ENCODE assay signal across 14 cellular contexts in genomic region chr11:134385774-134386565, GRCh38. TPM values are rescaled to one million over a fixed set of nuclear protein-coding genes. Genes with fewer than 3 reads are reported as not detected.
DNase-seq lines count a peak whose midpoint lies in the region; ATAC-seq, FAIRE-seq and TF ChIP-seq lines count a peak whose summit lies in the region.
"Had no signal": no experiment of that assay in that cellular context is flagged by ENCODE, and none has a peak within 500 bp of the region (broad histone marks: within the 10 kb centered on the region; RNA-seq: fewer than 3 reads in every experiment).

No MANE protein-coding gene starts in this region.

- under 1% methylated on average over 20 of the region's 20 CpGs for whole genome bisulfite sequencing in K562 (ENCODE audit: insufficient coverage, low coverage, missing lambda C conversion rate)

- no peak for TF ChIP-seq EP300 in K562 (IDR thresholded peaks at IDR 0.05; ENCODE audit: low read length)

- H2AFZ ChIP-seq in Loucy (ENCODE audit: low read length) = no peak overlapping the region
- no peak overlapping the region for H2AFZ ChIP-seq in K562 (ENCODE audit: low read depth, low read length)

- H4K20me1 ChIP-seq in Loucy (ENCODE audit: insufficient read depth, low read length, poor library complexity, severe bottlenecking) (no peaks in the 10 kb centered on the region), K562 (replicated peaks; ENCODE audit: control insufficient read depth, insufficient read depth, low read length) (peaks cover 8% of the 10 kb centered on the region; the same call in 1 of the 2 replicates)

- H3K9me3 Mint-ChIP-seq in HFFc6 = peaks cover 68% of the 10 kb centered on the region
- H3K9me3 Mint-ChIP-seq: activated naive CD4-positive, alpha-beta T cell treated with anti-CD3 and anti-CD28 coated beads, Interleukin-2, amount 50 U/mL, for 72 hours had no signal

- H3K4me3 ChIP-seq in Loucy (ENCODE audit: low read length, poor library complexity, severe bottlenecking) (no peak overlapping the region), K562 (no peak overlapping the region)
- H3K4me3 ChIP-seq: left lung had no signal

- POLR2A ChIA-PET in K562 (lab: Yijun Ruan, JAX) = no interaction called here

- H3K27me3 ChIP-seq in Loucy (ENCODE audit: insufficient read depth, low read length, poor library complexity, severe bottlenecking) (no peaks in the 10 kb centered on the region), K562 (ENCODE audit: control insufficient read depth in 2 of 2, insufficient read depth in 2 of 2, low read length in 2 of 2) (peaks cover 30 to 83% of the 10 kb centered on the region in 2 experiments)

- no peak overlapping the region for H3K9ac ChIP-seq in Loucy (ENCODE audit: low read depth, low read length, poor library complexity, severe bottlenecking)
- no peak overlapping the region for H3K9ac ChIP-seq in K562 (ENCODE audit: insufficient read depth in 1 of 2, low read depth in 2 of 2, low read length in 2 of 2)

- H3F3A ChIP-seq in Loucy (ENCODE audit: low read depth) = no peaks in the 10 kb centered on the region

- no peak overlapping the region for H3K27ac Mint-ChIP-seq in HFFc6
- H3K27ac Mint-ChIP-seq: activated naive CD4-positive, alpha-beta T cell treated with anti-CD3 and anti-CD28 coated beads, Interleukin-2, amount 50 U/mL, for 72 hours had no signal

- peaks cover 6% of the 10 kb centered on the region for H3K9me1 ChIP-seq in K562 (ENCODE audit: control insufficient read depth, insufficient read depth, low read length)

- no peaks in the 10 kb centered on the region for H3K9me2 ChIP-seq in Loucy (replicated peaks; ENCODE audit: low read depth, low read length)

- no peak for ATAC-seq in K562
- ATAC-seq in GM19397 (IDR thresholded peaks at IDR 0.05; ENCODE audit: unreplicated experiment) = no peak
- ATAC-seq in esophagus mucosa = no peak
- ATAC-seq: activated naive CD4-positive, alpha-beta T cell treated with anti-CD3 and anti-CD28 coated beads, Interleukin-2, amount 50 U/mL, for 72 hours; left lung had no signal

- FAIRE-seq in K562 (lab: Jason Lieb, UNC) = no peak

- no peak for TF ChIP-seq POLR2A in K562 (conservative IDR thresholded peaks at IDR 0.05)

- 0 out of 2 replicates have a peak, but pooled peaks cover 5% of the 10 kb centered on the region for H3K36me3 Mint-ChIP-seq in HFFc6 (ENCODE audit: low read depth)
- H3K36me3 Mint-ChIP-seq: activated naive CD4-positive, alpha-beta T cell treated with anti-CD3 and anti-CD28 coated beads, Interleukin-2, amount 50 U/mL, for 72 hours had no signal

- H3K4me2 ChIP-seq in Loucy (ENCODE audit: low read depth, low read length, poor library complexity, severe bottlenecking) = peak overlapping the region; percentile 47
- H3K4me2 ChIP-seq in K562 (ENCODE audit: insufficient read depth, low read length) = no peak overlapping the region

- peaks cover 19% of the 10 kb centered on the region for H3K4me1 ChIP-seq in Loucy (ENCODE audit: insufficient read depth, low read length, poor library complexity, severe bottlenecking)
- no peaks in the 10 kb centered on the region for H3K4me1 ChIP-seq in K562 (replicated peaks in 1 of 2; ENCODE audit: control insufficient read depth in 2 of 2, insufficient read depth in 2 of 2, low read length in 2 of 2)
- H3K4me1 ChIP-seq: left lung had no signal

- H3K4me1 Mint-ChIP-seq in HFFc6 (ENCODE audit: low read depth) = no peaks in the 10 kb centered on the region

- H3K27me3 Mint-ChIP-seq in HFFc6 (ENCODE audit: insufficient read depth) = peaks cover 4% of the 10 kb centered on the region

- BruUV-seq in K562 (replicated peaks; lab: Mats Ljungman, UMichigan) = no TSS peak

- H3K9me3 ChIP-seq in Loucy (ENCODE audit: insufficient read depth, low read depth, low read length) (no peaks in the 10 kb centered on the region; the same call in 1 of the 2 replicates), K562 (replicated peaks; ENCODE audit: control insufficient read depth, insufficient read depth, low read depth, low read length) (no peaks in the 10 kb centered on the region)
- H3K9me3 ChIP-seq: left lung had no signal

- no peak for TF ChIP-seq RAD21 in K562 (CRISPR knock-in tag; conservative IDR thresholded peaks at IDR 0.05 in 1 of 2, IDR thresholded peaks at IDR 0.05 in 1 of 2)

- intact Hi-C loops in K562 (cut with micrococcal nuclease) = no loop called here

- H3K36me3 ChIP-seq in Loucy (ENCODE audit: insufficient read depth, low read length) (no peaks in the 10 kb centered on the region), K562 (ENCODE audit: control insufficient read depth, insufficient read depth, low read length) (no peaks in the 10 kb centered on the region)
- H3K36me3 ChIP-seq: left lung had no signal

- DNase-seq in Ammon's horn (ENCODE audit: low spot score) (peak; percentile 86), NCI-H2227 (lab: John Stamatoyannopoulos, UW; ENCODE audit: unreplicated experiment) (peak; percentile 71), K562 (ENCODE audit: extremely low read depth in 1 of 4, low spot score in 3 of 4) (no peak), HFFc6 (no peak), EL (no peak)
- DNase-seq: NCI-H1048; stimulated activated CD4-positive, alpha-beta T cell treated with anti-CD3 and anti-CD28 coated beads, Interleukin-2, amount 100 ng/mL, for 48 hours had no signal

- H3K4me3 Mint-ChIP-seq in HFFc6 = no peak overlapping the region

- H3K79me2 ChIP-seq in Loucy (ENCODE audit: insufficient read depth, low read length) = no peaks in the 10 kb centered on the region
- H3K79me2 ChIP-seq in K562 (ENCODE audit: control insufficient read depth, insufficient read depth, low read length) = no peaks in the 10 kb centered on the region

- TF ChIP-seq CTCF in Loucy (conservative IDR thresholded peaks at IDR 0.05; ENCODE audit: low read length) (no peak), K562 (IDR thresholded peaks at IDR 0.05 in 2 of 3, conservative IDR thresholded peaks at IDR 0.05 in 1 of 3; ENCODE audit: insufficient read depth in 2 of 3, low read depth in 1 of 3, low read length in 3 of 3) (no peak), HFFc6 (IDR thresholded peaks at IDR 0.05) (no peak)

- CTCF ChIA-PET in K562 (lab: Yijun Ruan, JAX; ENCODE audit: low intra/inter-chr PET ratio) = no interaction called here

- H3K27ac ChIP-seq in K562 (ENCODE audit: extremely low read depth, low read depth, low read length) = no peak overlapping the region
- H3K27ac ChIP-seq: left lung had no signal

- in situ Hi-C loops in K562 (cut with MboI) = no loop called here

TF ChIP-seq in K562, 482 proteins besides CTCF, POLR2A, EP300 and RAD21:
- TF ChIP-seq ETV1 (tag; conservative IDR thresholded peaks at IDR 0.05; ENCODE audit: low read depth) (no peak), NFIC (IDR thresholded peaks at IDR 0.05) (peak; percentile 53)

RNA-seq across cellular contexts. Expression of gene B3GAT1, which starts 26.1 kb away (rescaled TPM):
- 0.19 and 0.28 TPM in 2 replicates for total RNA-seq in K562 (2011; cell fraction: chromatin; rRNA removed; ENCODE audit: low replicate concordance)
- total RNA-seq in K562 (2011; cell fraction: nucleolus; rRNA removed) = 0.17 and 0.26 TPM in 2 replicates
- 0.31 and 0.44 TPM in 2 replicates for total RNA-seq in K562 (2011; cell fraction: nucleoplasm; rRNA removed)
- total RNA-seq in K562 (2014; rRNA removed) (0.18 and 0.45 TPM in 2 replicates), K562 (2014; rRNA removed; fragmentation: Illumina TruSeq; extraction: Trizol) (0.04 and 0.13 TPM in 2 replicates), K562 (2015; rRNA removed; fragmentation: Illumina TruSeq; extraction: Trizol) (0.11 and 0.15 TPM in 2 replicates), K562 (2021) (0.42 and 0.53 TPM in 2 replicates), esophagus mucosa (0.08 TPM)
- polyA plus RNA-seq in K562 (2011; rRNA removed) (0.04 and 0.08 TPM in 2 replicates), K562 (2014; fragmentation: Illumina TruSeq; extraction: Trizol) (0.22 and 0.33 TPM in 2 replicates), K562 (2014; fragmentation: Nextera tagmentation; extraction: Ambion mirVana) (under 1 TPM in 1 of 2 experiments, not detected in 1; 0.01 TPM), K562 (2014; rRNA removed) (0.17 and 0.22 TPM in 2 replicates)
- 0.06 and 0.25 TPM in 2 replicates for polyA plus RNA-seq in K562 (2011; cell fraction: cytosol; rRNA removed)
- 0.04 and 0.61 TPM in 2 replicates for polyA plus RNA-seq in K562 (2011; cell fraction: nucleus; rRNA removed)
- 0.76 and 1.1 TPM in 2 replicates for polyA plus RNA-seq in K562 (2012)
- not detected in 2 replicates for polyA minus RNA-seq in K562 (2011; rRNA and poly(A)+ RNA removed)
- polyA minus RNA-seq in K562 (2011; cell fraction: cytosol; rRNA and poly(A)+ RNA removed) = 0.19 TPM in 1 of 2 replicates, not detected in the other
- 0.13 TPM in 1 of 2 replicates, not detected in the other for polyA minus RNA-seq in K562 (2011; cell fraction: nucleus; rRNA and poly(A)+ RNA removed)
- not detected for total RNA-seq in HFFc6 (2021; fragmentation: NEBNext Ultra II Directional; extraction: Animal tissue kit (Norgen Biotek cat#: 25700))
- total RNA-seq: dermis microvascular lymphatic vessel endothelial cell, osteoblast had no signal

RNA-seq across cellular contexts. Expression of gene GLB1L2, which starts 54.2 kb away (rescaled TPM):
- 48.6 and 100 TPM in 2 replicates for total RNA-seq in K562 (2011; cell fraction: chromatin; rRNA removed; ENCODE audit: low replicate concordance)
- total RNA-seq in K562 (2011; cell fraction: nucleolus; rRNA removed) = 62.0 and 67.0 TPM in 2 replicates
- 55.1 and 55.6 TPM in 2 replicates for total RNA-seq in K562 (2011; cell fraction: nucleoplasm; rRNA removed)
- total RNA-seq in K562 (2014; rRNA removed) (13.8 and 15.7 TPM in 2 replicates), K562 (2014; rRNA removed; fragmentation: Illumina TruSeq; extraction: Trizol) (9.5 and 10.4 TPM in 2 replicates), K562 (2015; rRNA removed; fragmentation: Illumina TruSeq; extraction: Trizol) (10.0 and 10.9 TPM in 2 replicates), K562 (2021) (15.4 and 16.8 TPM in 2 replicates), esophagus mucosa (2.2 TPM)
- polyA plus RNA-seq in K562 (2011; rRNA removed) (20.8 and 21.4 TPM in 2 replicates), K562 (2014; fragmentation: Illumina TruSeq; extraction: Trizol) (19.1 and 19.2 TPM in 2 replicates), K562 (2014; fragmentation: Nextera tagmentation; extraction: Ambion mirVana) (1 to 10 TPM in 1 of 2 experiments, under 1 TPM in 1; 0.84 to 2.5 TPM), K562 (2014; rRNA removed) (14.9 and 15.6 TPM in 2 replicates)
- polyA plus RNA-seq in K562 (2011; cell fraction: cytosol; rRNA removed) = 18.1 and 23.1 TPM in 2 replicates
- 61.7 and 88.8 TPM in 2 replicates for polyA plus RNA-seq in K562 (2011; cell fraction: nucleus; rRNA removed)
- 15.6 and 20.4 TPM in 2 replicates for polyA plus RNA-seq in K562 (2012)
- 10.6 and 15.3 TPM in 2 replicates for polyA minus RNA-seq in K562 (2011; rRNA and poly(A)+ RNA removed)
- polyA minus RNA-seq in K562 (2011; cell fraction: cytosol; rRNA and poly(A)+ RNA removed) = 9.0 and 11.4 TPM in 2 replicates
- 12.4 and 13.2 TPM in 2 replicates for polyA minus RNA-seq in K562 (2011; cell fraction: nucleus; rRNA and poly(A)+ RNA removed)
- not detected for total RNA-seq in HFFc6 (2021; fragmentation: NEBNext Ultra II Directional; extraction: Animal tissue kit (Norgen Biotek cat#: 25700))

Comparison
In these comparisons a context has a peak if more than half of its experiments do, and no peak if none do; other contexts are left out.
1. DNase-seq: peak in Ammon's horn (single experiment) and NCI-H2227 (single experiment); none in K562 (0 of 4), HFFc6 (single experiment) and EL (single experiment).